ENCODE assay signal across 8 cellular contexts in genomic region chr6:33014841-33015634, GRCh38. TPM values are rescaled to one million over a fixed set of nuclear protein-coding genes. Genes with fewer than 3 reads are reported as not detected.
A peak's percentile ranks its signal among the peaks of the same experiment; 100 is the strongest.
DNase-seq lines count a peak whose midpoint lies in the region; ATAC-seq and TF ChIP-seq lines count a peak whose summit lies in the region.

No MANE protein-coding gene starts in this region.

- H3K4me3 ChIP-seq in lower lobe of right lung = peak overlapping the region; percentile 6

- no peaks in the 10 kb centered on the region for H3K9me3 ChIP-seq in lower lobe of right lung

- ATAC-seq in lower lobe of right lung = peak; percentile 50 to 65

- in situ Hi-C loops in GM13977 (cut with MboI; ENCODE audit: low pct_unique_long_range_greater_than_20kb, low sequenced_read_pairs, unreplicated experiment) = loop anchor here (5.0 kb wide), 1 partner anchor 72 kb away; no protein-coding TSS in a partner anchor

- peak; percentile 70 for TF ChIP-seq CTCF in GM13977 (IDR thresholded peaks at IDR 0.05; ENCODE audit: extremely low read depth, insufficient read depth, missing control alignments)
- peak; percentile 87 for TF ChIP-seq CTCF in lower lobe of right lung (IDR thresholded peaks at IDR 0.05)

- peak overlapping the region; percentile 12 for H3K27ac ChIP-seq in lower lobe of right lung

- no peaks in the 10 kb centered on the region for H3K27me3 ChIP-seq in lower lobe of right lung (ENCODE audit: low read depth)

- DNase-seq in AG20443 (ENCODE audit: low spot score) (peak; percentile 78), GM13977 (ENCODE audit: low spot score) (peak; percentile 73), NCI-H2107 (lab: John Stamatoyannopoulos, UW) (peak; percentile 19), T1000 (lab: John Stamatoyannopoulos, UW) (peak; percentile 4), lower lobe of right lung (no peak), stromal cell of bone marrow (ENCODE audit: low read depth) (peak; percentile 69), GM19240 (ENCODE audit: insufficient read length, low spot score) (no peak)
- DNase-seq in effector CD4-positive, alpha-beta T cell = peak; percentile 43

- intact Hi-C loops in lower lobe of right lung (cut with DNase I) = loop anchor here (10.0 kb wide), 1 partner anchor 70 kb away; no protein-coding TSS in a partner anchor

- H3K4me1 ChIP-seq in lower lobe of right lung = peaks cover 41% of the 10 kb centered on the region

- no peaks in the 10 kb centered on the region for H3K36me3 ChIP-seq in lower lobe of right lung

RNA-seq across cellular contexts. Expression of gene HLA-DOA, which starts 5.6 kb away (rescaled TPM):
- total RNA-seq in lower lobe of right lung = 31.2 TPM

RNA-seq across cellular contexts. Expression of gene BRD2, which starts 46.6 kb away (rescaled TPM):
- 173 TPM for total RNA-seq in lower lobe of right lung

RNA-seq across cellular contexts. Expression of gene HLA-DPA1, which starts 58.4 kb away (rescaled TPM):
- total RNA-seq in lower lobe of right lung = 600 TPM

Comparison
In these comparisons a context has a peak if more than half of its experiments do, and no peak if none do; other contexts are left out.
1. DNase-seq: peak in AG20443 (single experiment), GM13977 (single experiment), NCI-H2107 (single experiment), T1000 (single experiment), effector CD4-positive, alpha-beta T cell (single experiment) and stromal cell of bone marrow (single experiment); none in lower lobe of right lung (single experiment) and GM19240 (single experiment).